ENCODE assay signal across 8 cellular contexts in the genomic region with DNA sequence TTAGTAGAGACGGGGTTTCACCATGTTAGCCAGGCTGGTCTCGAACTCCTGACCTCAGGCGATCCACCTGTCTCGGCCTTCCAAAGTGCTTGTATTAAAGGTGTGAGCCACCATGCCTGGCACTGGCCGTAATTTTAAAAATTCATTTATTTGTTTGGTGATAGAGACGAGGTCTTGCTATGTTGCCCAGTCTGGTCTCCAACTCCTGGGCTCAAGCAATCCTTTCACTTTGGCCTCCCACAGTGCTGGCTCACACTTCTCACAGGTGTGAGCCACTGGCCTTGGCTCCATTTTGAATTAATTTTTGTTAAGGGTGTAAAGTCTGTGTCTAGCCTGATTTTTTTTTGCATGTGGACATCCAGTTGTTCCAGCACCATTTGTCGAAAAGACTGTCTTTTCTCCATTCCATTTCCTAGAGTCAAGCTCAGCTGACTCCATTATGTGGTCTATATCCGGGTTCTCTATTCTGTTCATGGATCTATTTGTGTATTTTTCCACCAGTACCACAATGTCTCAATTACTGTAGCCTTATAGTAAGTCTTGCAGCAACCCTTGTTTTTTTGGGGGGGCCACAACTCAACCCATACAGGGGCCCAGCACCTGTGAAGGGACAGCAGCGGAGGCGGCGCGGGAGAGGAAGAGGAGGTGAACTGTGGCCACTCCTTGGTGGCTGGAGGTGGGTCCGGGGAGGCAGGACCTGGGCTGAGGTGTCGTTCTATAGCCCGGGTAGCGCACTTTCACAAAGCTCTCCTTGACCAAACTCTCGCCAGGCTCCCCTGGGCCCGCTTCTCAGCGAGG. TPM values are rescaled to one million over a fixed set of nuclear protein-coding genes. Genes with fewer than 3 reads are reported as not detected.
DNase-seq lines count a peak whose midpoint lies in the region; ATAC-seq and TF ChIP-seq lines count a peak whose summit lies in the region.

No MANE protein-coding gene starts in this region.

- H3K9me3 ChIP-seq in ES-I3 (ENCODE audit: control insufficient read depth, insufficient read depth, low read length), result no peaks in the 10 kb centered on the region
- no peaks in the 10 kb centered on the region for H3K9me3 ChIP-seq in Peyer's patch

- ATAC-seq in GM21825 (IDR thresholded peaks at IDR 0.05; ENCODE audit: unreplicated experiment), result peak; percentile 3

- peak overlapping the region; percentile 97 to 100 (median 100) for H3K27ac ChIP-seq in Peyer's patch

- no peak for DNase-seq in Peyer's patch
- DNase-seq in fibroblast of pulmonary artery (ENCODE audit: low read depth), result no peak
- no peak for DNase-seq in skeletal muscle cell (ENCODE audit: low read depth)
- DNase-seq in GM13977 (ENCODE audit: low spot score), result no peak
- DNase-seq in LoVo (ENCODE audit: low spot score), result no peak
- no peak for DNase-seq in middle frontal gyrus (ENCODE audit: extremely low spot score, low spot score)

- H3K4me1 ChIP-seq in ES-I3 (ENCODE audit: insufficient read depth, low read length) (peaks cover 9% of the 10 kb centered on the region), Peyer's patch (peaks cover 0 to 32% (median 6%) of the 10 kb centered on the region in 4 donors)

- no peaks in the 10 kb centered on the region for H3K27me3 ChIP-seq in Peyer's patch

- no peaks in the 10 kb centered on the region for H3K36me3 ChIP-seq in ES-I3 (ENCODE audit: insufficient read depth, low read length)
- H3K36me3 ChIP-seq in Peyer's patch, result no peaks in the 10 kb centered on the region

- H3K4me3 ChIP-seq in Peyer's patch (peak overlapping the region; percentile 71 to 98 (median 88)), fibroblast of pulmonary artery (replicated peaks; ENCODE audit: low read depth, low read length) (peak overlapping the region; percentile 65), skeletal muscle cell (ENCODE audit: low read depth, low read length) (peak overlapping the region; percentile 81)

- H3K9ac ChIP-seq in ES-I3 (ENCODE audit: low read depth, low read length), result peak overlapping the region; percentile 72

- TF ChIP-seq POLR2A in Peyer's patch (IDR thresholded peaks at IDR 0.05), result no peak

- in situ Hi-C loops in GM13977 (cut with MboI; ENCODE audit: low pct_unique_long_range_greater_than_20kb, low sequenced_read_pairs, unreplicated experiment), result no loop called here

- no peak for TF ChIP-seq CTCF in Peyer's patch (IDR thresholded peaks at IDR 0.05)
- TF ChIP-seq CTCF in fibroblast of pulmonary artery (IDR thresholded peaks at IDR 0.05; ENCODE audit: low read length, missing control alignments), result no peak
- no peak for TF ChIP-seq CTCF in GM13977 (IDR thresholded peaks at IDR 0.05; ENCODE audit: extremely low read depth, insufficient read depth, missing control alignments)

RNA-seq across cellular contexts. Expression of a gene that starts 1.5 kb away (rescaled TPM):
- total RNA-seq in Peyer's patch, result 100 to 1,000 TPM in 2 of 4 donors, 10 to 100 TPM in 2; 56.0 to 255 (median 98.9) TPM

RNA-seq across cellular contexts. Expression of a gene that starts 13.8 kb away (rescaled TPM):
- total RNA-seq in Peyer's patch, result 100 to 1,000 TPM in 3 of 4 donors, 10 to 100 TPM in 1; 93.3 to 151 (median 121) TPM
